ENCODE assay signal across 26 cellular contexts in genomic region chr20:36971103-36971502, GRCh38. TPM values are rescaled to one million over a fixed set of nuclear protein-coding genes. Genes with fewer than 3 reads are reported as not detected.
DNase-seq lines count a peak whose midpoint lies in the region; ATAC-seq and TF ChIP-seq lines count a peak whose summit lies in the region.
"Had no signal": no experiment of that assay in that cellular context is flagged by ENCODE, and none has a peak within 500 bp of the region (broad histone marks: within the 10 kb centered on the region; RNA-seq: fewer than 3 reads in every experiment).

No MANE protein-coding gene starts in this region.

- WGBS in gastroesophageal sphincter (ENCODE audit: low coverage in 1 of 2), 2 donors: 67 to 82% methylated on average over 1 of the region's 1 CpG

- H3K4me1 ChIP-seq in effector memory CD4-positive, alpha-beta T cell (ENCODE audit: control insufficient read depth, insufficient read depth, low read length, poor library complexity, severe bottlenecking): peaks cover 46% of the 10 kb centered on the region
- no peaks in the 10 kb centered on the region for H3K4me1 ChIP-seq in gastroesophageal sphincter
- H3K4me1 ChIP-seq: prostate gland had no signal

- TF ChIP-seq POLR2A in gastroesophageal sphincter (IDR thresholded peaks at IDR 0.05): no peak

- H3K9me3 ChIP-seq in CD4-positive, alpha-beta T cell (ENCODE audit: control insufficient read depth, low read length): no peaks in the 10 kb centered on the region
- H3K9me3 ChIP-seq in effector memory CD4-positive, alpha-beta T cell (ENCODE audit: control insufficient read depth, low read length): no peaks in the 10 kb centered on the region
- no peaks in the 10 kb centered on the region for H3K9me3 ChIP-seq in gastroesophageal sphincter
- H3K9me3 ChIP-seq: esophagus muscularis mucosa, heart left ventricle, Peyer's patch, prostate gland, transverse colon had no signal

- H3K9me3 Mint-ChIP-seq in activated CD4-positive, alpha-beta T cell treated with anti-CD3 and anti-CD28 coated beads, Interleukin-2, amount 10 ng/mL, durations not matched to agents 7 days and 5 days: peaks cover 8% of the 10 kb centered on the region
- H3K9me3 Mint-ChIP-seq in CD4-positive, alpha-beta T cell: peaks cover 6% of the 10 kb centered on the region
- no peaks in the 10 kb centered on the region for H3K9me3 Mint-ChIP-seq in activated CD4-positive, alpha-beta memory T cell treated with anti-CD3 and anti-CD28 coated beads, Interleukin-2, amount 10 ng/mL, durations not matched to agents 7 days and 5 days

- H3K4me3 ChIP-seq in effector memory CD4-positive, alpha-beta T cell (ENCODE audit: insufficient read depth, low read depth, low read length, poor library complexity, severe bottlenecking): no peak overlapping the region
- no peak overlapping the region for H3K4me3 ChIP-seq in gastroesophageal sphincter
- H3K4me3 ChIP-seq: coronary artery, esophagus muscularis mucosa, heart left ventricle, Peyer's patch, prostate gland, transverse colon had no signal

- peaks cover 29% of the 10 kb centered on the region for H3K36me3 Mint-ChIP-seq in activated CD4-positive, alpha-beta T cell treated with anti-CD3 and anti-CD28 coated beads, Interleukin-2, amount 10 ng/mL, durations not matched to agents 7 days and 5 days (ENCODE audit: low read depth)
- H3K36me3 Mint-ChIP-seq in CD4-positive, alpha-beta T cell (ENCODE audit: low read depth): peaks cover 22% of the 10 kb centered on the region
- H3K36me3 Mint-ChIP-seq in activated CD4-positive, alpha-beta memory T cell treated with anti-CD3 and anti-CD28 coated beads, Interleukin-2, amount 10 ng/mL, durations not matched to agents 7 days and 5 days (ENCODE audit: low read depth): no peaks in the 10 kb centered on the region

- H3K27ac ChIP-seq in CD4-positive, alpha-beta T cell (ENCODE audit: low read depth, low read length): peak overlapping the region; percentile 17
- H3K27ac ChIP-seq in effector memory CD4-positive, alpha-beta T cell (ENCODE audit: insufficient read depth, low read length, poor library complexity, severe bottlenecking): peak overlapping the region; percentile 50
- no peak overlapping the region for H3K27ac ChIP-seq in gastroesophageal sphincter
- H3K27ac ChIP-seq: coronary artery, esophagus muscularis mucosa, Peyer's patch, prostate gland, transverse colon, VCaP had no signal

- peak overlapping the region; percentile 54 for H3K27ac Mint-ChIP-seq in activated CD4-positive, alpha-beta T cell treated with anti-CD3 and anti-CD28 coated beads, Interleukin-2, amount 10 ng/mL, durations not matched to agents 7 days and 5 days
- H3K27ac Mint-ChIP-seq in CD4-positive, alpha-beta T cell: peak overlapping the region; percentile 96
- peak overlapping the region; percentile 44 for H3K27ac Mint-ChIP-seq in activated CD4-positive, alpha-beta memory T cell treated with anti-CD3 and anti-CD28 coated beads, Interleukin-2, amount 10 ng/mL, durations not matched to agents 7 days and 5 days

- no peaks in the 10 kb centered on the region for H3K27me3 ChIP-seq in CD4-positive, alpha-beta T cell (ENCODE audit: control insufficient read depth, insufficient read depth, low read length)
- H3K27me3 ChIP-seq in effector memory CD4-positive, alpha-beta T cell (replicated peaks; ENCODE audit: control insufficient read depth, insufficient read depth, low read length, poor library complexity, severe bottlenecking): no peaks in the 10 kb centered on the region
- no peaks in the 10 kb centered on the region for H3K27me3 ChIP-seq in gastroesophageal sphincter
- H3K27me3 ChIP-seq: esophagus muscularis mucosa, heart left ventricle, Peyer's patch, transverse colon had no signal

- no peak for ATAC-seq in CD4-positive, alpha-beta T cell (ENCODE audit: poor library complexity)
- ATAC-seq in gastroesophageal sphincter: no peak
- ATAC-seq: heart left ventricle, sciatic nerve had no signal

- no peaks in the 10 kb centered on the region for H3K36me3 ChIP-seq in effector memory CD4-positive, alpha-beta T cell (ENCODE audit: control insufficient read depth, insufficient read depth, low read length)
- H3K36me3 ChIP-seq in gastroesophageal sphincter: no peaks in the 10 kb centered on the region
- H3K36me3 ChIP-seq: esophagus muscularis mucosa, heart left ventricle, Peyer's patch, prostate gland, transverse colon had no signal

- POLR2A ChIA-PET in activated CD4-positive, alpha-beta T cell treated with anti-CD3 and anti-CD28 coated beads, Interleukin-2, amount 10 ng/mL, durations not matched to agents 7 days and 5 days (lab: Charles Lee): no interaction called here
- POLR2A ChIA-PET in CD4-positive, alpha-beta T cell (lab: Charles Lee): interaction anchor here (1.2 kb wide), 1 partner anchor 17 kb away, joined by 4 read pairs; no protein-coding TSS in a partner anchor
- POLR2A ChIA-PET in activated CD4-positive, alpha-beta memory T cell treated with anti-CD3 and anti-CD28 coated beads, Interleukin-2, amount 10 ng/mL, durations not matched to agents 7 days and 5 days (lab: Charles Lee): no interaction called here

- no peak for DNase-seq in activated CD4-positive, alpha-beta T cell treated with anti-CD3 and anti-CD28 coated beads, Interleukin-2, amount 10 ng/mL, durations not matched to agents 7 days and 5 days
- DNase-seq in activated CD4-positive, alpha-beta T cell treated with anti-CD3 and anti-CD28 coated beads for 1 hour: no peak
- no peak for DNase-seq in CD4-positive, alpha-beta T cell
- DNase-seq in activated CD4-positive, alpha-beta memory T cell treated with anti-CD3 and anti-CD28 coated beads, Interleukin-2, amount 10 ng/mL, durations not matched to agents 7 days and 5 days: no peak
- DNase-seq in effector memory CD4-positive, alpha-beta T cell: no peak
- no peak for DNase-seq in NCI-H1930 (lab: John Stamatoyannopoulos, UW)
- no peak for DNase-seq in kidney tubule cell (ENCODE audit: low spot score)
- DNase-seq: activated CD4-positive, alpha-beta T cell treated with anti-CD3 and anti-CD28 coated beads, Interleukin-2, amount 50 U/mL, for 48 hours; DMS153; foreskin fibroblast; heart left ventricle; NCI-H146; NCI-H2107; NCI-H446; NCI-H774; nucleus accumbens; Peyer's patch; SHP77 treated with DMSO at 0.1 percent for 48 hours; T1000; transverse colon had no signal

- intact Hi-C loops in CD4-positive, alpha-beta T cell (cut with DNase I, micrococcal nuclease): no loop called here

- TF ChIP-seq EP300 in gastroesophageal sphincter (IDR thresholded peaks at IDR 0.05): no peak

- TF ChIP-seq CTCF in CD4-positive, alpha-beta T cell (IDR thresholded peaks at IDR 0.05): no peak
- TF ChIP-seq CTCF in gastroesophageal sphincter (IDR thresholded peaks at IDR 0.05): no peak

- no peaks in the 10 kb centered on the region for H3K27me3 Mint-ChIP-seq in activated CD4-positive, alpha-beta T cell treated with anti-CD3 and anti-CD28 coated beads, Interleukin-2, amount 10 ng/mL, durations not matched to agents 7 days and 5 days
- no peaks in the 10 kb centered on the region for H3K27me3 Mint-ChIP-seq in CD4-positive, alpha-beta T cell
- no peaks in the 10 kb centered on the region for H3K27me3 Mint-ChIP-seq in activated CD4-positive, alpha-beta memory T cell treated with anti-CD3 and anti-CD28 coated beads, Interleukin-2, amount 10 ng/mL, durations not matched to agents 7 days and 5 days

- H3K4me1 Mint-ChIP-seq in activated CD4-positive, alpha-beta T cell treated with anti-CD3 and anti-CD28 coated beads, Interleukin-2, amount 10 ng/mL, durations not matched to agents 7 days and 5 days: peaks cover 74% of the 10 kb centered on the region
- H3K4me1 Mint-ChIP-seq in CD4-positive, alpha-beta T cell (ENCODE audit: low read depth): peaks cover 79% of the 10 kb centered on the region
- H3K4me1 Mint-ChIP-seq in activated CD4-positive, alpha-beta memory T cell treated with anti-CD3 and anti-CD28 coated beads, Interleukin-2, amount 10 ng/mL, durations not matched to agents 7 days and 5 days: peaks cover 59% of the 10 kb centered on the region

- CTCF ChIA-PET in activated CD4-positive, alpha-beta T cell treated with anti-CD3 and anti-CD28 coated beads, Interleukin-2, amount 10 ng/mL, durations not matched to agents 7 days and 5 days (lab: Charles Lee): interaction anchor here (0.6 kb wide), 1 partner anchor 225 kb away, joined by 3 read pairs; no protein-coding TSS in a partner anchor
- CTCF ChIA-PET in CD4-positive, alpha-beta T cell (lab: Charles Lee): interaction anchor here (1.4 kb wide), 1 partner anchor 37 kb away, joined by 4 read pairs; no protein-coding TSS in a partner anchor
- CTCF ChIA-PET in activated CD4-positive, alpha-beta memory T cell treated with anti-CD3 and anti-CD28 coated beads, Interleukin-2, amount 10 ng/mL, durations not matched to agents 7 days and 5 days (lab: Charles Lee): no interaction called here

- no peak overlapping the region for H3K4me3 Mint-ChIP-seq in activated CD4-positive, alpha-beta T cell treated with anti-CD3 and anti-CD28 coated beads, Interleukin-2, amount 10 ng/mL, durations not matched to agents 7 days and 5 days
- H3K4me3 Mint-ChIP-seq in CD4-positive, alpha-beta T cell: peak overlapping the region; percentile 77
- H3K4me3 Mint-ChIP-seq in activated CD4-positive, alpha-beta memory T cell treated with anti-CD3 and anti-CD28 coated beads, Interleukin-2, amount 10 ng/mL, durations not matched to agents 7 days and 5 days: no peak overlapping the region

RNA-seq across cellular contexts. Expression of gene SAMHD1, which starts 19.6 kb away (rescaled TPM):
- 100 to 1,000 TPM; 396 to 408 TPM for total RNA-seq in activated CD4-positive, alpha-beta T cell treated with anti-CD3 and anti-CD28 coated beads, Interleukin-2, amount 10 ng/mL, durations not matched to agents 7 days and 5 days
- total RNA-seq in CD4-positive, alpha-beta T cell: 100 to 1,000 TPM; 232 to 239 TPM
- total RNA-seq in activated CD4-positive, alpha-beta memory T cell treated with anti-CD3 and anti-CD28 coated beads, Interleukin-2, amount 10 ng/mL, durations not matched to agents 7 days and 5 days: 100 to 1,000 TPM; 272 TPM
- 100 to 1,000 TPM; 348 to 854 (median 449) TPM for total RNA-seq in gastroesophageal sphincter

Comparison
In these comparisons a context has a peak if more than half of its experiments do, and no peak if none do; other contexts are left out.
1. H3K27ac Mint-ChIP-seq: peak in every context shown above with its lines; median percentile 96 in CD4-positive, alpha-beta T cell; 54 in activated CD4-positive, alpha-beta T cell treated with anti-CD3 and anti-CD28 coated beads, Interleukin-2, amount 10 ng/mL, durations not matched to agents 7 days and 5 days; 44 in activated CD4-positive, alpha-beta memory T cell treated with anti-CD3 and anti-CD28 coated beads, Interleukin-2, amount 10 ng/mL, durations not matched to agents 7 days and 5 days.
2. H3K27ac ChIP-seq: peak in CD4-positive, alpha-beta T cell (single experiment) and effector memory CD4-positive, alpha-beta T cell (single experiment); none in gastroesophageal sphincter (0 of 4).